11 cellular contexts compared by ENCODE assay signal in genomic region chr6:138555294-138555988, GRCh38. TPM values are rescaled to one million over a fixed set of nuclear protein-coding genes. Genes with fewer than 3 reads are reported as not detected.
DNase-seq lines count a peak whose midpoint lies in the region; ATAC-seq, FAIRE-seq and TF ChIP-seq lines count a peak whose summit lies in the region.
"Had no signal": no experiment of that assay in that cellular context is flagged by ENCODE, and none has a peak within 500 bp of the region (broad histone marks: within the 10 kb centered on the region; RNA-seq: fewer than 3 reads in every experiment).

No MANE protein-coding gene starts in this region.

- H3K27ac ChIP-seq in CD4-positive, alpha-beta memory T cell (ENCODE audit: low read depth, low read length), result no peak overlapping the region
- peak overlapping the region in 2 of 4 donors; percentile 28 to 35 for H3K27ac ChIP-seq in sigmoid colon

- no peak for ATAC-seq in HG02981 (IDR thresholded peaks at IDR 0.05; ENCODE audit: unreplicated experiment)
- ATAC-seq: stimulated activated naive CD8-positive, alpha-beta T cell treated with anti-CD3 and anti-CD28 coated beads, Interleukin-15, Interleukin-2, amounts not matched to agents 100 U/mL and 50 U/mL, for 24 hours had no signal

- no peak overlapping the region for H3K4me3 Mint-ChIP-seq in osteocyte (ENCODE audit: unreplicated experiment)
- H3K4me3 Mint-ChIP-seq in CD4-positive, alpha-beta memory T cell, result no peak overlapping the region

- no peaks in the 10 kb centered on the region for H3K9me3 ChIP-seq in CD4-positive, alpha-beta memory T cell (ENCODE audit: control insufficient read depth in 1 of 2, low read length in 2 of 2)
- H3K9me3 ChIP-seq in sigmoid colon, result no peaks in the 10 kb centered on the region

- H3K27me3 Mint-ChIP-seq in osteocyte (ENCODE audit: unreplicated experiment), result no peaks in the 10 kb centered on the region
- H3K27me3 Mint-ChIP-seq in CD4-positive, alpha-beta memory T cell, result peaks cover 6 to 7% of the 10 kb centered on the region in 2 donors

- H3K36me3 ChIP-seq in CD4-positive, alpha-beta memory T cell (ENCODE audit: insufficient read depth, low read length), result no peaks in the 10 kb centered on the region
- H3K36me3 ChIP-seq in sigmoid colon, result no peaks in the 10 kb centered on the region

- DNase-seq in H54 (ENCODE audit: insufficient read length, low spot score) (no peak), NCI-H2171 treated with DMSO at 0.1 percent for 48 hours (lab: John Stamatoyannopoulos, UW) (peak; percentile 58), glomerular visceral epithelial cell (ENCODE audit: extremely low spot score) (peak; percentile 15), osteocyte (ENCODE audit: extremely low spot score, unreplicated experiment) (no peak), sigmoid colon (no peak)
- DNase-seq in activated effector memory CD4-positive, alpha-beta T cell treated with Interleukin-2 at 50 U/mL for 16 hours, result no peak
- no peak for DNase-seq in CD4-positive, alpha-beta memory T cell
- DNase-seq: amniotic stem cell; hippocampal formation; stimulated activated naive CD8-positive, alpha-beta T cell treated with anti-CD3 and anti-CD28 coated beads, Interleukin-15, Interleukin-2, amounts not matched to agents 100 U/mL and 50 U/mL, for 24 hours had no signal

- no peak for TF ChIP-seq POLR2A in H54 (IDR thresholded peaks at IDR 0.05; ENCODE audit: low read depth, low read length)
- TF ChIP-seq POLR2A in sigmoid colon (IDR thresholded peaks at IDR 0.05), result no peak

- POLR2A ChIA-PET in CD4-positive, alpha-beta memory T cell (lab: Charles Lee; ENCODE audit: partially characterized antibody), result no interaction called here

- WGBS in sigmoid colon, 2 donors, result 60 to 73% methylated on average over 6 of the region's 6 CpGs

- intact Hi-C loops in CD4-positive, alpha-beta memory T cell (cut with micrococcal nuclease), result no loop called here
- intact Hi-C loops in sigmoid colon (cut with DNase I), result no loop called here

- H3K4me1 ChIP-seq in CD4-positive, alpha-beta memory T cell (ENCODE audit: insufficient read depth, low read length), result no peaks in the 10 kb centered on the region
- H3K4me1 ChIP-seq in sigmoid colon, result peaks cover 0 to 13% (median 3%) of the 10 kb centered on the region in 4 donors

- no peaks in the 10 kb centered on the region for H3K9me3 Mint-ChIP-seq in osteocyte (ENCODE audit: unreplicated experiment)
- H3K9me3 Mint-ChIP-seq in CD4-positive, alpha-beta memory T cell, result no peaks in the 10 kb centered on the region

- H3K27ac Mint-ChIP-seq in osteocyte (ENCODE audit: unreplicated experiment), result peak overlapping the region; percentile 63
- H3K27ac Mint-ChIP-seq in CD4-positive, alpha-beta memory T cell, result no peak overlapping the region

- no peak for TF ChIP-seq EP300 in sigmoid colon (IDR thresholded peaks at IDR 0.05)

- peaks cover 17% of the 10 kb centered on the region for H3K4me1 Mint-ChIP-seq in osteocyte (ENCODE audit: unreplicated experiment)
- no peaks in the 10 kb centered on the region for H3K4me1 Mint-ChIP-seq in CD4-positive, alpha-beta memory T cell

- CTCF ChIA-PET in CD4-positive, alpha-beta memory T cell (lab: Charles Lee; ENCODE audit: partially characterized antibody), result no interaction called here

- H3K27me3 ChIP-seq in CD4-positive, alpha-beta memory T cell (ENCODE audit: insufficient read depth, low read length), result no peaks in the 10 kb centered on the region
- no peaks in the 10 kb centered on the region for H3K27me3 ChIP-seq in sigmoid colon

- peaks cover 1% of the 10 kb centered on the region for H3K36me3 Mint-ChIP-seq in osteocyte (ENCODE audit: unreplicated experiment)
- no peaks in the 10 kb centered on the region for H3K36me3 Mint-ChIP-seq in CD4-positive, alpha-beta memory T cell

- H3K4me3 ChIP-seq in CD4-positive, alpha-beta memory T cell (ENCODE audit: low read length in 2 of 2), result no peak overlapping the region
- H3K4me3 ChIP-seq in sigmoid colon, result no peak overlapping the region

- no peak for TF ChIP-seq CTCF in osteocyte (IDR thresholded peaks at IDR 0.05)
- no peak for TF ChIP-seq CTCF in sigmoid colon (IDR thresholded peaks at IDR 0.05)

- FAIRE-seq in H54 (lab: Jason Lieb, UNC), result peak; percentile 77

RNA-seq across cellular contexts. Expression of gene NHSL1, which starts 56.1 kb away (rescaled TPM):
- 19.0 and 21.2 TPM in 2 replicates for total RNA-seq in osteocyte
- total RNA-seq in CD4-positive, alpha-beta memory T cell, result under 1 TPM; 0.53 to 0.58 TPM
- not detected for polyA plus RNA-seq in CD4-positive, alpha-beta memory T cell
- total RNA-seq in sigmoid colon, result 1 to 10 TPM; 6.5 to 8.6 (median 7.0) TPM
- polyA plus RNA-seq in sigmoid colon, result 10 to 100 TPM; 13.2 to 17.5 (median 16.9) TPM

Comparison
In these comparisons a context has a peak if more than half of its experiments do, and no peak if none do; other contexts are left out.
1. DNase-seq: peak in NCI-H2171 treated with DMSO at 0.1 percent for 48 hours (single experiment) and glomerular visceral epithelial cell (single experiment); none in H54 (single experiment), osteocyte (single experiment), activated effector memory CD4-positive, alpha-beta T cell treated with Interleukin-2 at 50 U/mL for 16 hours (single experiment), CD4-positive, alpha-beta memory T cell (0 of 5) and sigmoid colon (single experiment).
2. RNA of gene NHSL1, which starts 56.1 kb away (total RNA-seq): 19.0 to 21.2 TPM in osteocyte and 6.5 to 8.6 TPM in sigmoid colon; 0.53 to 0.58 TPM in CD4-positive, alpha-beta memory T cell; every median in the first group is over 4 times any median in the second.